ENCODE assay signal across 13 cellular contexts in genomic region chr12:122308811-122309210, GRCh38.
"Had no signal": no experiment of that assay in that cellular context is flagged by ENCODE, and none has a peak within 500 bp of the region (broad histone marks: within the 10 kb centered on the region; RNA-seq: fewer than 3 reads in every experiment).

No MANE protein-coding gene starts in this region.

- H3K4me3 Mint-ChIP-seq: activated CD4-positive, alpha-beta T cell treated with anti-CD3 and anti-CD28 coated beads for 36 hours; activated CD8-positive, alpha-beta T cell treated with anti-CD3 and anti-CD28 coated beads for 36 hours; central memory CD8-positive, alpha-beta T cell; dendritic cell treated with granulocyte-macrophage colony-stimulating factor and Interleukin-4, amounts not matched to agents 40 ng/mL and 50 ng/mL, for 4 days; naive B cell had no signal

- FAIRE-seq: small intestine had no signal

- H3K36me3 Mint-ChIP-seq: naive B cell had no signal

- H3K27me3 Mint-ChIP-seq: activated CD4-positive, alpha-beta T cell treated with anti-CD3 and anti-CD28 coated beads for 36 hours; activated CD8-positive, alpha-beta T cell treated with anti-CD3 and anti-CD28 coated beads for 36 hours; central memory CD8-positive, alpha-beta T cell; dendritic cell treated with granulocyte-macrophage colony-stimulating factor and Interleukin-4, amounts not matched to agents 40 ng/mL and 50 ng/mL, for 4 days; naive B cell had no signal

- H3K27ac Mint-ChIP-seq: activated CD4-positive, alpha-beta T cell treated with anti-CD3 and anti-CD28 coated beads for 36 hours; activated CD8-positive, alpha-beta T cell treated with anti-CD3 and anti-CD28 coated beads for 36 hours; dendritic cell treated with granulocyte-macrophage colony-stimulating factor and Interleukin-4, amounts not matched to agents 40 ng/mL and 50 ng/mL, for 4 days; naive B cell had no signal

- H3K27me3 ChIP-seq: body of pancreas, tibial nerve had no signal

- H3K4me1 Mint-ChIP-seq: activated CD4-positive, alpha-beta T cell treated with anti-CD3 and anti-CD28 coated beads for 36 hours; central memory CD8-positive, alpha-beta T cell; naive B cell had no signal

- H3K4me3 ChIP-seq: body of pancreas, lung, tibial nerve had no signal

- H3K9me3 Mint-ChIP-seq: activated CD8-positive, alpha-beta T cell treated with anti-CD3 and anti-CD28 coated beads for 36 hours; central memory CD8-positive, alpha-beta T cell; dendritic cell treated with granulocyte-macrophage colony-stimulating factor and Interleukin-4, amounts not matched to agents 40 ng/mL and 50 ng/mL, for 4 days; naive B cell had no signal

- DNase-seq: activated CD4-positive, alpha-beta T cell treated with anti-CD3 and anti-CD28 coated beads for 36 hours; activated CD8-positive, alpha-beta memory T cell treated with anti-CD3 and anti-CD28 coated beads, Interleukin-2, amount 50 U/mL, for 48 hours; activated CD8-positive, alpha-beta T cell treated with anti-CD3 and anti-CD28 coated beads for 36 hours; body of pancreas; left colon; naive B cell; small intestine; T-helper 1 cell had no signal

- H3K27ac ChIP-seq: body of pancreas, tibial nerve, VCaP had no signal

- H3K4me1 ChIP-seq: body of pancreas, tibial nerve had no signal

- ATAC-seq: activated CD4-positive, alpha-beta T cell treated with anti-CD3 and anti-CD28 coated beads for 36 hours; activated CD8-positive, alpha-beta T cell treated with anti-CD3 and anti-CD28 coated beads for 36 hours; body of pancreas; left colon had no signal

- H3K9me3 ChIP-seq: body of pancreas, tibial nerve had no signal
